In genomic region chr10:132310701-132311337, GRCh38 we compare ENCODE assay signal across 1 cellular context.
TF ChIP-seq lines count a peak whose summit lies in the region.

No MANE protein-coding gene starts in this region.

TF ChIP-seq in K562, 482 proteins besides CTCF, POLR2A, EP300 and RAD21:
- TF ChIP-seq DLX4 (CRISPR knock-in tag; IDR thresholded peaks at IDR 0.05) (no peak), EHMT2 (IDR thresholded peaks at IDR 0.05) (no peak), HMG20B (CRISPR knock-in tag; IDR thresholded peaks at IDR 0.05) (no peak), PHTF2 (CRISPR knock-in tag; IDR thresholded peaks at IDR 0.05) (no peak), ZNF830 (CRISPR knock-in tag; IDR thresholded peaks at IDR 0.05) (no peak), SMAD3 (CRISPR knock-in tag; conservative IDR thresholded peaks at IDR 0.05) (no peak)
- TF ChIP-seq, protein P1, sequence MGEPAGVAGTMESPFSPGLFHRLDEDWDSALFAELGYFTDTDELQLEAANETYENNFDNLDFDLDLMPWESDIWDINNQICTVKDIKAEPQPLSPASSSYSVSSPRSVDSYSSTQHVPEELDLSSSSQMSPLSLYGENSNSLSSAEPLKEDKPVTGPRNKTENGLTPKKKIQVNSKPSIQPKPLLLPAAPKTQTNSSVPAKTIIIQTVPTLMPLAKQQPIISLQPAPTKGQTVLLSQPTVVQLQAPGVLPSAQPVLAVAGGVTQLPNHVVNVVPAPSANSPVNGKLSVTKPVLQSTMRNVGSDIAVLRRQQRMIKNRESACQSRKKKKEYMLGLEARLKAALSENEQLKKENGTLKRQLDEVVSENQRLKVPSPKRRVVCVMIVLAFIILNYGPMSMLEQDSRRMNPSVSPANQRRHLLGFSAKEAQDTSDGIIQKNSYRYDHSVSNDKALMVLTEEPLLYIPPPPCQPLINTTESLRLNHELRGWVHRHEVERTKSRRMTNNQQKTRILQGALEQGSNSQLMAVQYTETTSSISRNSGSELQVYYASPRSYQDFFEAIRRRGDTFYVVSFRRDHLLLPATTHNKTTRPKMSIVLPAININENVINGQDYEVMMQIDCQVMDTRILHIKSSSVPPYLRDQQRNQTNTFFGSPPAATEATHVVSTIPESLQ (CRISPR knock-in tag; IDR thresholded peaks at IDR 0.05) = no peak
